ENCODE assay signal across 10 cellular contexts in the genomic region with DNA sequence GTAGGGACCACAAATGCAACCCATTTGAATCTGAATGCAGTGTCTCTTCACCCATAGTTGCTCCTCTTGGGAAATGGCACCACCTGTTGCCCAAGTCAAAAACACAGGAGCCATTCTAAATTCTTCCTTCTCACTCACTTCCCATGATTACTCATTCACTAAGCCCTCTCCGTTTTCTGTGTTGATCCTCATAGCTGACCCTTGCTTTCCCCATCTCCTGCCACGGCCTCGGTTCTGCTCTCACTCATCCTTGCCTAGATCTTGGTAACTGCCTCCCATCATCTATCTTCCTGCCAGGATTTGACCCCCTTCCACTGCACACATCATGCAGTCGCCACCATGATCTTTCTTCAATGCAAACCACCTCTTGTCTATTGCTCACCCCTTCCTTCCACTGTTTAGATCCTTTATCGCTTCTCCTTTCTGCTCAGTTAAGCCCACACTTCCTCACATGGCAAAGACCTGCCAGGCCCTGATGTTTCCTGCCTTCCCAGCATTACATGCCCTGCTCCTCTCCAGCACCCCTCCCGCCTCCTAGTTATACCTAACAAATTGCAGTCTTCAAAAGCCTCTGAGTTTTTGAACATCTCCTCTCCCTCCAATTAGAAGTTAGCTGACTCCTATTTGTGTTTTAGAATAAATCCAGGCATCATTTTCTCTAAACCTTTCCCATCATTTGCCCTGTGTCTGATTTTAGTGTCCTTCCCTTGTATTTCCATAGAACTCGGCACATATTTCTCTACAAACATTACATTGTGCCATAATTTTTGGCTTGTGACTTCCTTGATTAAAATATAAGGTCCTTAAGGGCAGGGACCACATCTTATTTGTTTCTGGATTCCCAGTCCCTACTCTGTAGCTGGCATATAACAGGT. TPM values are rescaled to one million over a fixed set of nuclear protein-coding genes. Genes with fewer than 3 reads are reported as not detected.
DNase-seq lines count a peak whose midpoint lies in the region; ATAC-seq, FAIRE-seq and TF ChIP-seq lines count a peak whose summit lies in the region.
"Had no signal": no experiment of that assay in that cellular context is flagged by ENCODE, and none has a peak within 500 bp of the region (broad histone marks: within the 10 kb centered on the region; RNA-seq: fewer than 3 reads in every experiment).

No MANE protein-coding gene starts in this region.

- no peak for FAIRE-seq in D721Med (lab: Jason Lieb, UNC)
- no peak for FAIRE-seq in kidney (lab: Jason Lieb, UNC)

- H3K27ac ChIP-seq in kidney (ENCODE audit: low read depth in 2 of 2, low read length in 2 of 2) (no peak overlapping the region), esophagus muscularis mucosa (replicated peaks in 1 of 4) (no peak overlapping the region)

- no peaks in the 10 kb centered on the region for H3K36me3 ChIP-seq in kidney (ENCODE audit: control insufficient read depth in 1 of 2, insufficient read depth in 2 of 2, low read length in 2 of 2)
- no peaks in the 10 kb centered on the region for H3K36me3 ChIP-seq in esophagus muscularis mucosa

- H3K27me3 ChIP-seq in esophagus muscularis mucosa, result no peaks in the 10 kb centered on the region

- TF ChIP-seq EP300 in esophagus muscularis mucosa (IDR thresholded peaks at IDR 0.05), result no peak

- H3K4me1 ChIP-seq in kidney (ENCODE audit: control insufficient read depth in 1 of 2, insufficient read depth in 1 of 2, low read depth in 1 of 2, low read length in 2 of 2) (no peaks in the 10 kb centered on the region), esophagus muscularis mucosa (no peaks in the 10 kb centered on the region)

- H3K4me3 ChIP-seq in kidney (ENCODE audit: low read length in 2 of 2) (no peak overlapping the region), esophagus muscularis mucosa (no peak overlapping the region)

- no peak for ATAC-seq in HG02885 (IDR thresholded peaks at IDR 0.05; ENCODE audit: poor library complexity, unreplicated experiment)

- no peak for TF ChIP-seq POLR2A in esophagus muscularis mucosa (IDR thresholded peaks at IDR 0.05; ENCODE audit: low read depth)

- DNase-seq in D721Med (ENCODE audit: insufficient read length, low spot score), result no peak
- peak; percentile 74 for DNase-seq in HT1080 (ENCODE audit: low read depth)
- peak; percentile 30 for DNase-seq in UCSD-AML1 (lab: John Stamatoyannopoulos, UW; ENCODE audit: unreplicated experiment)
- no peak for DNase-seq in kidney
- no peak for DNase-seq in COLO668 (lab: John Stamatoyannopoulos, UW; ENCODE audit: unreplicated experiment)
- no peak for DNase-seq in esophagus muscularis mucosa (ENCODE audit: extremely low spot score)
- no peak for DNase-seq in posterior cingulate gyrus
- DNase-seq: NCI-H2107 had no signal

- TF ChIP-seq CTCF in D721Med (IDR thresholded peaks at IDR 0.05; ENCODE audit: insufficient read depth, missing control alignments), result peak; percentile 14
- TF ChIP-seq CTCF in kidney (IDR thresholded peaks at IDR 0.05; ENCODE audit: borderline replicate concordance, extremely low read depth, insufficient read depth), result peak; percentile 24
- TF ChIP-seq CTCF in esophagus muscularis mucosa (IDR thresholded peaks at IDR 0.05), result no peak

- intact Hi-C loops in kidney (cut with DNase I), result no loop called here
- intact Hi-C loops in esophagus muscularis mucosa (cut with DNase I), result no loop called here
- intact Hi-C loops in posterior cingulate gyrus (cut with DNase I), result no loop called here

- H3K9ac ChIP-seq in kidney (ENCODE audit: low read length in 2 of 2), result no peak overlapping the region

- H3K9me3 ChIP-seq in kidney (ENCODE audit: control insufficient read depth in 1 of 2, low read length in 2 of 2), result peaks cover 0 to 8% of the 10 kb centered on the region in 2 donors
- peaks cover 0 to 4% (median 0%) of the 10 kb centered on the region in 4 donors for H3K9me3 ChIP-seq in esophagus muscularis mucosa

- WGBS in esophagus muscularis mucosa, result 46% methylated on average over 7 of the region's 7 CpGs

RNA-seq across cellular contexts. Expression of gene CPN1, which starts 19.2 kb away (rescaled TPM):
- not detected in 2 replicates for total RNA-seq in HT1080 (2014; rRNA removed; shearing (Covaris generic))
- not detected in 2 replicates for polyA plus RNA-seq in HT1080 (2015; cell fraction: cytosol; rRNA removed)
- polyA plus RNA-seq in HT1080 (2015; cell fraction: nucleus; rRNA removed), result not detected in 2 replicates
- total RNA-seq in kidney (not detected), esophagus muscularis mucosa (not detected)
- 0.43 TPM for polyA plus RNA-seq in kidney (ENCODE audit: insufficient read depth, low read depth, low replicate concordance)
- total RNA-seq: mucosa of gallbladder had no signal

Comparison
In these comparisons a context has a peak if more than half of its experiments do, and no peak if none do; other contexts are left out.
1. DNase-seq: peak in HT1080 (single experiment) and UCSD-AML1 (single experiment); none in D721Med (single experiment), kidney (single experiment), COLO668 (single experiment), esophagus muscularis mucosa (single experiment) and posterior cingulate gyrus (0 of 10).
2. CTCF ChIP-seq: peak in D721Med (single experiment) and kidney (single experiment); none in esophagus muscularis mucosa (0 of 3).